In the genomic region with DNA sequence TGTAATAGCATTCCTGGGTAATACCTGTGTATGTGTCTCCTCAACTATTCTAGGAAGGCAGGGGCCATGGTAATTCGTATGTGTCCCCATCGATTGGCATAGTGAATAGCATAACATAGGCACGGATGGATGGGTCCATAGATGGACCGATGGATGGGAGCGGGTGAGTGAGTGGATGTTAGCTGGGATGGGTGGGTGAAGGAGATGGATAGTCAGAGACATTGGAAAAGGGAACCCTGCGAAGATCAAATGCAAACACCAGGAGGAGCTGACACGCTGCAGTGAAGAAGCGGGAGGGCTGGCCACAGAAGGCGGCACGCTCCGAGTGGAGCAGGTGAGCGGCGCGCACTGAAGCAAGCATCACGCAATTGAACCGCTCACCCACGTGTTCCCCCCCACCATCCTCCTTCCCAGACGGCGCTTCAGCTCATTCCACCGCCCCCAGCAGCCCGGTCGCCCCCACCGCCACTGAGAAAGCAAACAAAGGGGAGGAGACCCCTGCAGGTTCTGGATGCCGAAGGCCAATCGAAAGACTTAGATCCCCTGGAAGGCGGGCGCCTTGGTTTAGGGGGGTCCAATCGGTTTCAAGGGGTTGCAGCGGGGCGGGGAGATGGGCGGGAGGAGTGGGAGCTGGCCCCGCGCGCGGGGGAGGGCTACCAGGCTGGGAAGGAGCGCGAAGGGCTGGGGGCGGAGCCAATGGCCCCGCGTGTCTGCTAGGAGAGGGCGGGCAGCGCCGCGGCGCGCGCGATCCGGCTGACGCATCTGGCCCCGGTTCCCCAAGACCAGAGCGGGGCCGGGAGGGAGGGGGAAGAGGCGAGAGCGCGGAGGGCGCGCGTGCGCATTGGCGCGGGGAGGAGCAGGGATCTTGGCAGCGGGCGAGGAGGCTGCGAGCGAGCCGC, we compare ENCODE assay signal across 1 cellular context.
A peak's percentile ranks its signal among the peaks of the same experiment; 100 is the strongest.
TF ChIP-seq lines count a peak whose summit lies in the region.

A gene (plus strand): TSS at position 839 of the 899 bp plus-strand sequence. CDS start 90 bp downstream, outside the sequence.

TF ChIP-seq in HEK293, 187 proteins besides CTCF, POLR2A, EP300 and RAD21 (continued from another document and continues in another):
- TF ChIP-seq ZBTB20 (tag by site-specific recombination; IDR thresholded peaks at IDR 0.05) (peak; percentile 90), ZNF223 (tag by site-specific recombination; IDR thresholded peaks at IDR 0.05) (no peak), ZBTB21 (tag by site-specific recombination; IDR thresholded peaks at IDR 0.05) (peak; percentile 61; the same call in 1 of the 2 replicates), ZNF677 (tag by site-specific recombination; IDR thresholded peaks at IDR 0.05) (no peak), BCL11B (tag by site-specific recombination; IDR thresholded peaks at IDR 0.05; ENCODE audit: low read depth) (no peak), ZNF426 (tag by site-specific recombination; IDR thresholded peaks at IDR 0.05) (no peak), ZNF266 (tag by site-specific recombination; IDR thresholded peaks at IDR 0.05; ENCODE audit: low read depth) (no peak), ZNF670 (tag by site-specific recombination; IDR thresholded peaks at IDR 0.05; ENCODE audit: low read depth) (no peak), KLF9 (tag by site-specific recombination; IDR thresholded peaks at IDR 0.05; ENCODE audit: low read depth) (no peak), ZXDB (tag by site-specific recombination; IDR thresholded peaks at IDR 0.05) (peak; percentile 58; the same call in 1 of the 2 replicates), ZNF335 (tag by site-specific recombination; conservative IDR thresholded peaks at IDR 0.05) (peak; percentile 78), ZNF175 (tag by site-specific recombination; IDR thresholded peaks at IDR 0.05) (no peak), RBAK (tag by site-specific recombination; IDR thresholded peaks at IDR 0.05) (no peak), ZNF37A (tag by site-specific recombination; IDR thresholded peaks at IDR 0.05) (no peak), ZNF146 (tag by site-specific recombination; IDR thresholded peaks at IDR 0.05) (no peak), ZEB2 (tag by site-specific recombination; IDR thresholded peaks at IDR 0.05) (peak; percentile 90), ZNF214 (tag by site-specific recombination; IDR thresholded peaks at IDR 0.05; ENCODE audit: borderline replicate concordance) (no peak), ZFHX2 (tag by site-specific recombination; conservative IDR thresholded peaks at IDR 0.05) (peak; percentile 98), ZNF776 (tag by site-specific recombination; IDR thresholded peaks at IDR 0.05; ENCODE audit: borderline replicate concordance) (no peak), ZNF292 (tag by site-specific recombination; IDR thresholded peaks at IDR 0.05; ENCODE audit: borderline replicate concordance, low read depth) (no peak), ZNF571 (tag by site-specific recombination; IDR thresholded peaks at IDR 0.05) (no peak), GFI1B (tag by site-specific recombination; IDR thresholded peaks at IDR 0.05) (no peak), ZNF792 (tag by site-specific recombination; IDR thresholded peaks at IDR 0.05) (no peak), SP2 (tag by site-specific recombination; IDR thresholded peaks at IDR 0.05) (peak; percentile 97), MEIS1 (CRISPR knock-in tag; IDR thresholded peaks at IDR 0.05; ENCODE audit: borderline replicate concordance) (no peak), ZNF548 (tag by site-specific recombination; IDR thresholded peaks at IDR 0.05) (no peak), ZBTB17 (tag by site-specific recombination; IDR thresholded peaks at IDR 0.05) (peak; percentile 98), PRDM1 (tag by site-specific recombination; IDR thresholded peaks at IDR 0.05) (no peak), ZNF341 (tag by site-specific recombination; IDR thresholded peaks at IDR 0.05; ENCODE audit: low read depth) (peak; percentile 98), TCF7L2 (IDR thresholded peaks at IDR 0.05; ENCODE audit: borderline replicate concordance, low read depth, low read length) (no peak), ZNF623 (tag by site-specific recombination; IDR thresholded peaks at IDR 0.05) (no peak), ZNF558 (tag by site-specific recombination; IDR thresholded peaks at IDR 0.05) (no peak; the same call in 1 of the 2 replicates), MZF1 (tag by site-specific recombination; IDR thresholded peaks at IDR 0.05; ENCODE audit: borderline replicate concordance) (no peak), ZNF785 (tag by site-specific recombination; IDR thresholded peaks at IDR 0.05) (0 out of 2 replicates have a peak, but pooled peaks have one; percentile 67), ZNF133 (tag by site-specific recombination; IDR thresholded peaks at IDR 0.05) (no peak; the same call in 1 of the 2 replicates), ZNF768 (tag by site-specific recombination; IDR thresholded peaks at IDR 0.05) (no peak), ZNF544 (tag by site-specific recombination; IDR thresholded peaks at IDR 0.05) (no peak), ZSCAN23 (tag by site-specific recombination; IDR thresholded peaks at IDR 0.05) (peak; percentile 42; the same call in 1 of the 2 replicates)
- TF ChIP-seq, protein P1, sequence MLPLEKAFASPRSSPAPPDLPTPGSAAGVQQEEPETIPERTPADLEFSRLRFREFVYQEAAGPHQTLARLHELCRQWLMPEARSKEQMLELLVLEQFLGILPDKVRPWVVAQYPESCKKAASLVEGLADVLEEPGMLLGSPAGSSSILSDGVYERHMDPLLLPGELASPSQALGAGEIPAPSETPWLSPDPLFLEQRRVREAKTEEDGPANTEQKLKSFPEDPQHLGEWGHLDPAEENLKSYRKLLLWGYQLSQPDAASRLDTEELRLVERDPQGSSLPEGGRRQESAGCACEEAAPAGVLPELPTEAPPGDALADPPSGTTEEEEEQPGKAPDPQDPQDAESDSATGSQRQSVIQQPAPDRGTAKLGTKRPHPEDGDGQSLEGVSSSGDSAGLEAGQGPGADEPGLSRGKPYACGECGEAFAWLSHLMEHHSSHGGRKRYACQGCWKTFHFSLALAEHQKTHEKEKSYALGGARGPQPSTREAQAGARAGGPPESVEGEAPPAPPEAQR (tag by site-specific recombination; IDR thresholded peaks at IDR 0.05), result no peak
- TF ChIP-seq, protein P2, sequence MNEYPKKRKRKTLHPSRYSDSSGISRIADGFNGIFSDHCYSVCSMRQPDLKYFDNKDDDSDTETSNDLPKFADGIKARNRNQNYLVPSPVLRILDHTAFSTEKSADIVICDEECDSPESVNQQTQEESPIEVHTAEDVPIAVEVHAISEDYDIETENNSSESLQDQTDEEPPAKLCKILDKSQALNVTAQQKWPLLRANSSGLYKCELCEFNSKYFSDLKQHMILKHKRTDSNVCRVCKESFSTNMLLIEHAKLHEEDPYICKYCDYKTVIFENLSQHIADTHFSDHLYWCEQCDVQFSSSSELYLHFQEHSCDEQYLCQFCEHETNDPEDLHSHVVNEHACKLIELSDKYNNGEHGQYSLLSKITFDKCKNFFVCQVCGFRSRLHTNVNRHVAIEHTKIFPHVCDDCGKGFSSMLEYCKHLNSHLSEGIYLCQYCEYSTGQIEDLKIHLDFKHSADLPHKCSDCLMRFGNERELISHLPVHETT (tag by site-specific recombination; IDR thresholded peaks at IDR 0.05), result 0 out of 2 replicates have a peak, but pooled peaks have one; percentile 32
- TF ChIP-seq, protein P3, sequence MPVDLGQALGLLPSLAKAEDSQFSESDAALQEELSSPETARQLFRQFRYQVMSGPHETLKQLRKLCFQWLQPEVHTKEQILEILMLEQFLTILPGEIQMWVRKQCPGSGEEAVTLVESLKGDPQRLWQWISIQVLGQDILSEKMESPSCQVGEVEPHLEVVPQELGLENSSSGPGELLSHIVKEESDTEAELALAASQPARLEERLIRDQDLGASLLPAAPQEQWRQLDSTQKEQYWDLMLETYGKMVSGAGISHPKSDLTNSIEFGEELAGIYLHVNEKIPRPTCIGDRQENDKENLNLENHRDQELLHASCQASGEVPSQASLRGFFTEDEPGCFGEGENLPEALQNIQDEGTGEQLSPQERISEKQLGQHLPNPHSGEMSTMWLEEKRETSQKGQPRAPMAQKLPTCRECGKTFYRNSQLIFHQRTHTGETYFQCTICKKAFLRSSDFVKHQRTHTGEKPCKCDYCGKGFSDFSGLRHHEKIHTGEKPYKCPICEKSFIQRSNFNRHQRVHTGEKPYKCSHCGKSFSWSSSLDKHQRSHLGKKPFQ (tag by site-specific recombination; IDR thresholded peaks at IDR 0.05), result no peak
- TF ChIP-seq, protein P4, sequence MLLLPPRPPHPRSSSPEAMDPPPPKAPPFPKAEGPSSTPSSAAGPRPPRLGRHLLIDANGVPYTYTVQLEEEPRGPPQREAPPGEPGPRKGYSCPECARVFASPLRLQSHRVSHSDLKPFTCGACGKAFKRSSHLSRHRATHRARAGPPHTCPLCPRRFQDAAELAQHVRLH (tag by site-specific recombination; IDR thresholded peaks at IDR 0.05), result no peak
- TF ChIP-seq, protein P5, sequence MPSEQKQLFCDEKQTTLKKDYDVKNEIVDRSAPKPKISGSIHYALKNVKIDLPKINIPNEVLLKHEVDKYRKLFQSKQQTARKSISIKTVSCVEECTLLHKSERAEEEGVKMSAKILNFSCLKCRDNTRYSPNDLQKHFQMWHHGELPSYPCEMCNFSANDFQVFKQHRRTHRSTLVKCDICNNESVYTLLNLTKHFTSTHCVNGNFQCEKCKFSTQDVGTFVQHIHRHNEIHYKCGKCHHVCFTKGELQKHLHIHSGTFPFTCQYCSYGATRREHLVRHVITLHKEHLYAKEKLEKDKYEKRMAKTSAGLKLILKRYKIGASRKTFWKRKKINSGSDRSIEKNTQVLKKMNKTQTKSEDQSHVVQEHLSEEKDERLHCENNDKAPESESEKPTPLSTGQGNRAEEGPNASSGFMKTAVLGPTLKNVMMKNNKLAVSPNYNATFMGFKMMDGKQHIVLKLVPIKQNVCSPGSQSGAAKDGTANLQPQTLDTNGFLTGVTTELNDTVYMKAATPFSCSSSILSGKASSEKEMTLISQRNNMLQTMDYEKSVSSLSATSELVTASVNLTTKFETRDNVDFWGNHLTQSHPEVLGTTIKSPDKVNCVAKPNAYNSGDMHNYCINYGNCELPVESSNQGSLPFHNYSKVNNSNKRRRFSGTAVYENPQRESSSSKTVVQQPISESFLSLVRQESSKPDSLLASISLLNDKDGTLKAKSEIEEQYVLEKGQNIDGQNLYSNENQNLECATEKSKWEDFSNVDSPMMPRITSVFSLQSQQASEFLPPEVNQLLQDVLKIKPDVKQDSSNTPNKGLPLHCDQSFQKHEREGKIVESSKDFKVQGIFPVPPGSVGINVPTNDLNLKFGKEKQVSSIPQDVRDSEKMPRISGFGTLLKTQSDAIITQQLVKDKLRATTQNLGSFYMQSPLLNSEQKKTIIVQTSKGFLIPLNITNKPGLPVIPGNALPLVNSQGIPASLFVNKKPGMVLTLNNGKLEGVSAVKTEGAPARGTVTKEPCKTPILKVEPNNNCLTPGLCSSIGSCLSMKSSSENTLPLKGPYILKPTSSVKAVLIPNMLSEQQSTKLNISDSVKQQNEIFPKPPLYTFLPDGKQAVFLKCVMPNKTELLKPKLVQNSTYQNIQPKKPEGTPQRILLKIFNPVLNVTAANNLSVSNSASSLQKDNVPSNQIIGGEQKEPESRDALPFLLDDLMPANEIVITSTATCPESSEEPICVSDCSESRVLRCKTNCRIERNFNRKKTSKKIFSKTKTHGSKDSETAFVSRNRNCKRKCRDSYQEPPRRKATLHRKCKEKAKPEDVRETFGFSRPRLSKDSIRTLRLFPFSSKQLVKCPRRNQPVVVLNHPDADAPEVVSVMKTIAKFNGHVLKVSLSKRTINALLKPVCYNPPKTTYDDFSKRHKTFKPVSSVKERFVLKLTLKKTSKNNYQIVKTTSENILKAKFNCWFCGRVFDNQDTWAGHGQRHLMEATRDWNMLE (tag by site-specific recombination; conservative IDR thresholded peaks at IDR 0.05; ENCODE audit: low read depth), result no peak
- TF ChIP-seq, protein P6, sequence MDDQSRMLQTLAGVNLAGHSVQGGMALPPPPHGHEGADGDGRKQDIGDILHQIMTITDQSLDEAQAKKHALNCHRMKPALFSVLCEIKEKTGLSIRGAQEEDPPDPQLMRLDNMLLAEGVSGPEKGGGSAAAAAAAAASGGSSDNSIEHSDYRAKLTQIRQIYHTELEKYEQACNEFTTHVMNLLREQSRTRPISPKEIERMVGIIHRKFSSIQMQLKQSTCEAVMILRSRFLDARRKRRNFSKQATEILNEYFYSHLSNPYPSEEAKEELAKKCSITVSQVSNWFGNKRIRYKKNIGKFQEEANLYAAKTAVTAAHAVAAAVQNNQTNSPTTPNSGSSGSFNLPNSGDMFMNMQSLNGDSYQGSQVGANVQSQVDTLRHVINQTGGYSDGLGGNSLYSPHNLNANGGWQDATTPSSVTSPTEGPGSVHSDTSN (CRISPR knock-in tag; IDR thresholded peaks at IDR 0.05), result no peak
- TF ChIP-seq, protein P7, sequence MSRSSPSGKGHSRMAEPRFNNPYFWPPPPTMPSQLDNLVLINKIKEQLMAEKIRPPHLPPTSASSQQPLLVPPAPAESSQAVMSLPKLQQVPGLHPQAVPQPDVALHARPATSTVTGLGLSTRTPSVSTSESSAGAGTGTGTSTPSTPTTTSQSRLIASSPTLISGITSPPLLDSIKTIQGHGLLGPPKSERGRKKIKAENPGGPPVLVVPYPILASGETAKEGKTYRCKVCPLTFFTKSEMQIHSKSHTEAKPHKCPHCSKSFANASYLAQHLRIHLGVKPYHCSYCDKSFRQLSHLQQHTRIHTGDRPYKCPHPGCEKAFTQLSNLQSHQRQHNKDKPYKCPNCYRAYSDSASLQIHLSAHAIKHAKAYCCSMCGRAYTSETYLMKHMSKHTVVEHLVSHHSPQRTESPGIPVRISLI (tag by site-specific recombination; IDR thresholded peaks at IDR 0.05), result no peak
- TF ChIP-seq, protein P8, sequence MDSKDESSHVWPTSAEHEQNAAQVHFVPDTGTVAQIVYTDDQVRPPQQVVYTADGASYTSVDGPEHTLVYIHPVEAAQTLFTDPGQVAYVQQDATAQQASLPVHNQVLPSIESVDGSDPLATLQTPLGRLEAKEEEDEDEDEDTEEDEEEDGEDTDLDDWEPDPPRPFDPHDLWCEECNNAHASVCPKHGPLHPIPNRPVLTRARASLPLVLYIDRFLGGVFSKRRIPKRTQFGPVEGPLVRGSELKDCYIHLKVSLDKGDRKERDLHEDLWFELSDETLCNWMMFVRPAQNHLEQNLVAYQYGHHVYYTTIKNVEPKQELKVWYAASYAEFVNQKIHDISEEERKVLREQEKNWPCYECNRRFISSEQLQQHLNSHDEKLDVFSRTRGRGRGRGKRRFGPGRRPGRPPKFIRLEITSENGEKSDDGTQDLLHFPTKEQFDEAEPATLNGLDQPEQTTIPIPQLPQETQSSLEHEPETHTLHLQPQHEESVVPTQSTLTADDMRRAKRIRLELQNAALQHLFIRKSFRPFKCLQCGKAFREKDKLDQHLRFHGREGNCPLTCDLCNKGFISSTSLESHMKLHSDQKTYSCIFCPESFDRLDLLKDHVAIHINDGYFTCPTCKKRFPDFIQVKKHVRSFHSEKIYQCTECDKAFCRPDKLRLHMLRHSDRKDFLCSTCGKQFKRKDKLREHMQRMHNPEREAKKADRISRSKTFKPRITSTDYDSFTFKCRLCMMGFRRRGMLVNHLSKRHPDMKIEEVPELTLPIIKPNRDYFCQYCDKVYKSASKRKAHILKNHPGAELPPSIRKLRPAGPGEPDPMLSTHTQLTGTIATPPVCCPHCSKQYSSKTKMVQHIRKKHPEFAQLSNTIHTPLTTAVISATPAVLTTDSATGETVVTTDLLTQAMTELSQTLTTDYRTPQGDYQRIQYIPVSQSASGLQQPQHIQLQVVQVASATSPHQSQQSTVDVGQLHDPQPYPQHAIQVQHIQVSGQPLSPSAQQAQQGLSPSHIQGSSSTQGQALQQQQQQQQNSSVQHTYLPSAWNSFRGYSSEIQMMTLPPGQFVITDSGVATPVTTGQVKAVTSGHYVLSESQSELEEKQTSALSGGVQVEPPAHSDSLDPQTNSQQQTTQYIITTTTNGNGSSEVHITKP (tag by site-specific recombination; IDR thresholded peaks at IDR 0.05), result peak; percentile 96
